ENCODE assay signal across 14 cellular contexts in genomic region chr2:85112906-85113625, GRCh38. TPM values are rescaled to one million over a fixed set of nuclear protein-coding genes. Genes with fewer than 3 reads are reported as not detected.
"Had no signal": no experiment of that assay in that cellular context is flagged by ENCODE, and none has a peak within 500 bp of the region (broad histone marks: within the 10 kb centered on the region; RNA-seq: fewer than 3 reads in every experiment).

No MANE protein-coding gene starts in this region.

- H3K4me1 ChIP-seq: breast epithelium, esophagus squamous epithelium, heart left ventricle, neural progenitor cell, parathyroid adenoma, testis had no signal

- H3K36me3 ChIP-seq: breast epithelium, esophagus squamous epithelium, heart left ventricle, neural progenitor cell had no signal

- H3K4me3 ChIP-seq: breast epithelium, esophagus squamous epithelium, heart left ventricle, neural progenitor cell, testis had no signal

- H3K9me3 ChIP-seq: breast epithelium, esophagus squamous epithelium, heart left ventricle, testis had no signal

- H3K27me3 ChIP-seq: breast epithelium, heart left ventricle, testis had no signal

- DNase-seq: activated CD8-positive, alpha-beta memory T cell treated with anti-CD3 and anti-CD28 coated beads, Interleukin-2, amount 10 ng/mL, durations not matched to agents 7 days and 5 days; activated gamma-delta T cell; activated naive CD8-positive, alpha-beta T cell treated with anti-CD3 and anti-CD28 coated beads for 36 hours; activated T-cell treated with anti-CD3 and anti-CD28 coated beads, Interleukin-2, amount 50 U/mL, for 24 hours; anterior cingulate cortex; esophagus squamous epithelium; heart left ventricle; kidney; stimulated activated CD4-positive, alpha-beta T cell treated with anti-CD3 and anti-CD28 coated beads, Interleukin-4, amount 100 ng/mL, for 1 hour; stimulated activated naive CD8-positive, alpha-beta T cell treated with anti-CD3 and anti-CD28 coated beads, Interleukin-15, amount 100 ng/mL, for 72 hours; testis had no signal

- H3K27ac ChIP-seq: breast epithelium, esophagus squamous epithelium, heart left ventricle, neural progenitor cell, parathyroid adenoma, testis had no signal

RNA-seq across cellular contexts. Expression of gene TCF7L1, which starts 20.1 kb away (rescaled TPM):
- total RNA-seq: activated CD8-positive, alpha-beta memory T cell treated with anti-CD3 and anti-CD28 coated beads, Interleukin-2, amount 10 ng/mL, durations not matched to agents 7 days and 5 days had no signal
